In the genomic region with DNA sequence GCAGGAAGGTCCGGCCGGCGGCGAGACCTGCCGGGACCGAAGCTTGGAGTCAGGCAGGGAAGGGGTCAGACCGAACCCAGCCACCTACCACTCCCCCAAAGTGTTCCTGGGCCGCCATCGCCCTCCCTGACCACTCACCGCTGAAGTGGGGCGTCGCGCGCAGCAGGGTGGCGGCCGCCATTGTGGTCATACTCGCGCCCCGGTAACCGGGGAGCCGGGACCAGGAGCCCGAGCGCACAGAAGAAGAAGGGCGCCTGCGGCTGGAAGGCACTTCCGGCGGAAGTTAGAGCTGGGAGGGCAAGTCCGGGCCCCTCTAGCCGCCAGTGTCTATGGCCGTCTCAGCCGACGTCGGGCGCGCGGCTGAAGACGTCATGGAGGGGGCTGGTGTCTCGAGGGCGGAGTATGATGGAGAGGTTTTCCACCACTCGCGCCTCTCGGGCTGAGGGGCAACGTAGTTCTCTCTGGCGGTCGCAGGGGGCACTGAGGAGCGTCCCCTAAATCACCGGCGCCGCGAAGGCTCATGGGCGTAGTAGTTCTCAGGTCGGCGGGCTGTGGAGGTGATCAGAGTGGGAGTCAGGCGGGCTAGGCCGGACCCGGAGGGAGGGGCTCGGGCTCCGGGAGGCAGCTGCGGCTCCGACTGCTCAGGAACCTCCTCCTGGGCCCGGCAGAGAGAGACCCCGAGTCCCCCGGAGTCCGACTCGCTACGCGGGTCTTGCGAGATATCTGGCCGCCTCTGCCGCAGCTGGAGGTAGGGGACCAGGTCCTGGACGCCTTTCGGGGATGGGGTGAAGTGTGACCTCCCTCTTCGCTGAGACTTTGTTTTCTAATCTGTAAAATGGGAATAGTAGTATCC, we compare ENCODE assay signal across 8 cellular contexts. TPM values are rescaled to one million over a fixed set of nuclear protein-coding genes. Genes with fewer than 3 reads are reported as not detected.
DNase-seq lines count a peak whose midpoint lies in the region; ATAC-seq and TF ChIP-seq lines count a peak whose summit lies in the region.

A gene (minus strand): TSS at position 269 of the 853 bp plus-strand sequence. CDS start 79 bp downstream, at position 190.

- H3K27me3 ChIP-seq in Panc1 (ENCODE audit: control insufficient read depth, insufficient read depth, low read length) (no peaks in the 10 kb centered on the region), muscle layer of duodenum (ENCODE audit: low read depth, low read length) (no peaks in the 10 kb centered on the region)

- in situ Hi-C loops in Panc1 (cut with HindIII; ENCODE audit: low pct_unique_long_range_greater_than_20kb, low sequenced_read_pairs) = no loop called here

- DNase-seq in DMS53 treated with DMSO at 0.1 percent for 48 hours (lab: John Stamatoyannopoulos, UW; ENCODE audit: unreplicated experiment) = peak; percentile 92
- peak; percentile 93 for DNase-seq in KG1 (lab: John Stamatoyannopoulos, UW)
- DNase-seq in Panc1 (ENCODE audit: low read depth, low spot score) = peak; percentile 79
- peak; percentile 97 to 98 for DNase-seq in activated T-cell treated with anti-CD3 and anti-CD28 coated beads, Interleukin-2, amount 50 U/mL, for 48 hours
- peak; percentile 94 to 97 for DNase-seq in stimulated activated CD8-positive, alpha-beta memory T cell treated with anti-CD3 and anti-CD28 coated beads, Interleukin-7, amount 100 ng/mL, for 48 hours (ENCODE audit: extremely low read depth in 1 of 2, low read depth in 1 of 2)

- peaks cover 6% of the 10 kb centered on the region; the same call in 1 of the 2 replicates for H3K4me1 ChIP-seq in Panc1 (ENCODE audit: control insufficient read depth, insufficient read depth, low read length)
- peaks cover 11 to 24% of the 10 kb centered on the region in 2 donors for H3K4me1 ChIP-seq in muscle layer of duodenum (ENCODE audit: control insufficient read depth in 1 of 2, insufficient read depth in 2 of 2, low read length in 2 of 2)

- H3K36me3 ChIP-seq in Panc1 (ENCODE audit: control insufficient read depth, insufficient read depth, low read length) = peaks cover 3% of the 10 kb centered on the region
- H3K36me3 ChIP-seq in muscle layer of duodenum (ENCODE audit: control insufficient read depth in 1 of 2, insufficient read depth in 2 of 2, low read length in 2 of 2) = peaks cover 21 to 32% of the 10 kb centered on the region in 2 donors

- TF ChIP-seq CTCF in Panc1 (IDR thresholded peaks at IDR 0.05) = peak; percentile 88; the same call in 1 of the 2 replicates

- no TSS peak for BruUV-seq in Panc1 (replicated peaks; lab: Mats Ljungman, UMichigan)

- POLR2A ChIA-PET in Panc1 (lab: Charles Lee) = interaction anchor here (0.6 kb wide), 1 partner anchor 96 kb away, joined by 3 read pairs; no protein-coding TSS in a partner anchor

- CTCF ChIA-PET in Panc1 (lab: Charles Lee) = interaction anchor here (0.7 to 1.1 kb wide), 2 partner anchors 45 to 99 kb away, joined by 3 read pairs; no protein-coding TSS in a partner anchor

- intact Hi-C loops in Panc1 (cut with micrococcal nuclease; ENCODE audit: unreplicated experiment) = loop anchor here (10.0 kb wide), 1 partner anchor 98 kb away; no protein-coding TSS in a partner anchor

- H3K27ac ChIP-seq in Panc1 (ENCODE audit: low read length) (peak within 1 kb of the TSS; percentile 87), muscle layer of duodenum (ENCODE audit: low read length) (peak within 1 kb of the TSS; percentile 88)

- H3K9me3 ChIP-seq in Panc1 (ENCODE audit: control insufficient read depth, insufficient read depth, low read depth, low read length) = no peaks in the 10 kb centered on the region
- H3K9me3 ChIP-seq in muscle layer of duodenum (ENCODE audit: control insufficient read depth in 1 of 2, low read length in 2 of 2) = no peaks in the 10 kb centered on the region

- H3K4me3 ChIP-seq in Panc1 (ENCODE audit: low read depth in 2 of 2, low read length in 2 of 2) (peak within 1 kb of the TSS; percentile 94 to 97), muscle layer of duodenum (ENCODE audit: low read depth in 1 of 2, low read length in 2 of 2) (peak within 1 kb of the TSS; percentile 97 to 99)

- ATAC-seq in GM21717 (IDR thresholded peaks at IDR 0.05; ENCODE audit: unreplicated experiment) = peak; percentile 71
- ATAC-seq in Panc1 = peak; percentile 98
- peak; percentile 97 for ATAC-seq in esophagus mucosa

RNA-seq across cellular contexts. Expression of the gene that starts here (rescaled TPM):
- total RNA-seq in Panc1 (2021; ENCODE audit: unreplicated experiment) = 231 TPM
- 389 TPM for polyA plus RNA-seq in Panc1 (2012; ENCODE audit: insufficient read length)
- total RNA-seq in esophagus mucosa = 137 TPM

Comparison
In these comparisons a context has a peak if more than half of its experiments do, and no peak if none do; other contexts are left out.
1. Peak in every context shown above with its lines: DNase-seq, ATAC-seq, H3K4me3 ChIP-seq and H3K27ac ChIP-seq.